Comparison of ENCODE assay signal across 17 cellular contexts in genomic region chr6:142808405-142809061, GRCh38.
"Had no signal": no experiment of that assay in that cellular context is flagged by ENCODE, and none has a peak within 500 bp of the region (broad histone marks: within the 10 kb centered on the region; RNA-seq: fewer than 3 reads in every experiment).

No MANE protein-coding gene starts in this region.

- H3K36me3 ChIP-seq: heart left ventricle, thyroid gland, upper lobe of right lung had no signal

- H3K4me1 ChIP-seq: thyroid gland, upper lobe of right lung had no signal

- DNase-seq: activated CD4-positive, alpha-beta T cell treated with anti-CD3 and anti-CD28 coated beads, Interleukin-2, amount 10 ng/mL, durations not matched to agents 7 days and 5 days; activated effector memory CD4-positive, alpha-beta T cell treated with Interleukin-2 at 50 U/mL for 16 hours; activated T-cell treated with anti-CD3 and anti-CD28 coated beads, Interleukin-2, amount 50 U/mL, for 1 hour; amygdala; heart left ventricle; left ventricle myocardium superior; mammary epithelial cell; nephron progenitor cell; nucleus accumbens; small intestine; stimulated activated CD4-positive, alpha-beta T cell treated with anti-CD3 and anti-CD28 coated beads, Interleukin-15, amount 100 ng/mL, for 24 hours; stimulated activated naive CD4-positive, alpha-beta T cell; thyroid gland; upper lobe of right lung had no signal

- H3K4me3 ChIP-seq: heart left ventricle, SK-N-MC, thyroid gland, upper lobe of right lung had no signal

- H3K27ac ChIP-seq: heart left ventricle, SK-N-MC, thyroid gland, upper lobe of right lung had no signal

- ATAC-seq: activated naive CD4-positive, alpha-beta T cell treated with anti-CD3 and anti-CD28 coated beads, Interleukin-2, amount 50 U/mL, for 72 hours; heart left ventricle; left ventricle myocardium superior; sciatic nerve; upper lobe of right lung had no signal

- H3K27ac Mint-ChIP-seq: activated CD4-positive, alpha-beta T cell treated with anti-CD3 and anti-CD28 coated beads, Interleukin-2, amount 10 ng/mL, durations not matched to agents 7 days and 5 days had no signal

- H3K9me3 ChIP-seq: heart left ventricle, thyroid gland, upper lobe of right lung had no signal

- H3K9me3 Mint-ChIP-seq: activated naive CD4-positive, alpha-beta T cell treated with anti-CD3 and anti-CD28 coated beads, Interleukin-2, amount 50 U/mL, for 72 hours; nephron progenitor cell had no signal

- H3K27me3 ChIP-seq: heart left ventricle, thyroid gland, upper lobe of right lung had no signal

- H3K27me3 Mint-ChIP-seq: activated CD4-positive, alpha-beta T cell treated with anti-CD3 and anti-CD28 coated beads, Interleukin-2, amount 10 ng/mL, durations not matched to agents 7 days and 5 days had no signal

- H3K4me3 Mint-ChIP-seq: activated CD4-positive, alpha-beta T cell treated with anti-CD3 and anti-CD28 coated beads, Interleukin-2, amount 10 ng/mL, durations not matched to agents 7 days and 5 days; nephron progenitor cell had no signal
